In genomic region chr14:20412422-20412821, GRCh38 we compare ENCODE assay signal across 8 cellular contexts. TPM values are rescaled to one million over a fixed set of nuclear protein-coding genes. Genes with fewer than 3 reads are reported as not detected.
DNase-seq lines count a peak whose midpoint lies in the region; ATAC-seq and TF ChIP-seq lines count a peak whose summit lies in the region.

No MANE protein-coding gene starts in this region.

- H3K36me3 ChIP-seq in mucosa of descending colon (ENCODE audit: low read depth) = peaks cover 5% of the 10 kb centered on the region

- peaks cover 39% of the 10 kb centered on the region for H3K4me1 ChIP-seq in mucosa of descending colon (ENCODE audit: low read depth)

- ATAC-seq in GM21381 (IDR thresholded peaks at IDR 0.05; ENCODE audit: unreplicated experiment) (peak; percentile 58), mucosa of descending colon (peak; percentile 3)

- BruUV-seq in Calu3 (replicated peaks; lab: Mats Ljungman, UMichigan) = TSS peak; percentile 57

- no peaks in the 10 kb centered on the region for H3K27me3 Mint-ChIP-seq in Calu3 (ENCODE audit: unreplicated experiment)

- H3K36me3 Mint-ChIP-seq in Calu3 (ENCODE audit: insufficient read depth, unreplicated experiment) = peaks cover 23% of the 10 kb centered on the region

- H3K4me3 ChIP-seq in Jurkat, Clone E6-1 (ENCODE audit: low read length) = peak overlapping the region; percentile 85
- peak overlapping the region; percentile 75 for H3K4me3 ChIP-seq in mucosa of descending colon

- peak overlapping the region; percentile 76 for H3K4me3 Mint-ChIP-seq in Calu3 (ENCODE audit: low read depth, unreplicated experiment)

- H3K9me3 Mint-ChIP-seq in Calu3 (ENCODE audit: low read depth, unreplicated experiment) = no peaks in the 10 kb centered on the region

- CTCF ChIA-PET in Calu3 (lab: Charles Lee) = no interaction called here

- H3K27ac Mint-ChIP-seq in Calu3 (ENCODE audit: unreplicated experiment) = peak overlapping the region; percentile 83

- H3K9me3 ChIP-seq in mucosa of descending colon = no peaks in the 10 kb centered on the region

- TF ChIP-seq CTCF in Calu3 (IDR thresholded peaks at IDR 0.05; ENCODE audit: unreplicated experiment) (no peak), mucosa of descending colon (IDR thresholded peaks at IDR 0.05) (no peak)

- intact Hi-C loops in Calu3 (cut with micrococcal nuclease; ENCODE audit: unreplicated experiment) (no loop called here), mucosa of descending colon (cut with DNase I, micrococcal nuclease) (loop anchor here (2.0 to 5.0 kb wide), 3 partner anchors 42 to 270 kb away; partner anchors contain the start of genes APEX1 (in 1 of the 2), OSGEP (in 1 of the 2) and RNASE4 (in 1 of the 2))

- DNase-seq in Calu3 = no peak
- no peak for DNase-seq in Jurkat, Clone E6-1 (ENCODE audit: low read depth, low spot score)
- peak; percentile 8 for DNase-seq in cerebellar cortex (ENCODE audit: low spot score)
- DNase-seq in mucosa of descending colon = no peak
- no peak for DNase-seq in NCI-H187 treated with DMSO at 0.1 percent for 48 hours (lab: John Stamatoyannopoulos, UW)
- DNase-seq in ureter (ENCODE audit: low spot score) = no peak
- no peak for DNase-seq in AG08396 (ENCODE audit: low spot score)

- H3K4me1 Mint-ChIP-seq in Calu3 (ENCODE audit: low read depth, unreplicated experiment) = peaks cover 18% of the 10 kb centered on the region

RNA-seq across cellular contexts. Expression of gene TEP1, which starts 0.9 kb away (rescaled TPM):
- 30.4 and 32.5 TPM in 2 replicates for total RNA-seq in Calu3 (2022)
- 18.6 TPM for polyA plus RNA-seq in Jurkat, Clone E6-1 (2012; ENCODE audit: insufficient read depth, insufficient read length)
- total RNA-seq in mucosa of descending colon = 100 to 1,000 TPM in 1 of 3 donors, 10 to 100 TPM in 2; 68.7 to 121 (median 85.8) TPM
- 38.7 TPM for total RNA-seq in ureter

RNA-seq across cellular contexts. Expression of gene KLHL33, which starts 23.5 kb away (rescaled TPM):
- total RNA-seq in Calu3 (2022) = not detected in 2 replicates
- polyA plus RNA-seq in Jurkat, Clone E6-1 (2012; ENCODE audit: insufficient read depth, insufficient read length) = not detected
- under 1 TPM; 0.12 to 0.85 (median 0.27) TPM for total RNA-seq in mucosa of descending colon
- 0.26 TPM for total RNA-seq in ureter

RNA-seq across cellular contexts. Expression of gene OSGEP, which starts 42.2 kb away (rescaled TPM):
- 46.2 and 54.3 TPM in 2 replicates for total RNA-seq in Calu3 (2022)
- polyA plus RNA-seq in Jurkat, Clone E6-1 (2012; ENCODE audit: insufficient read depth, insufficient read length) = 87.3 TPM
- 10 to 100 TPM; 32.7 to 52.0 (median 35.9) TPM for total RNA-seq in mucosa of descending colon
- 39.7 TPM for total RNA-seq in ureter

RNA-seq across cellular contexts. Expression of gene APEX1, which starts 42.6 kb away (rescaled TPM):
- total RNA-seq in Calu3 (2022) = 205 TPM in 2 replicates
- polyA plus RNA-seq in Jurkat, Clone E6-1 (2012; ENCODE audit: insufficient read depth, insufficient read length) = 386 TPM
- 100 to 1,000 TPM in 1 of 3 donors, 10 to 100 TPM in 2; 83.9 to 115 (median 93.8) TPM for total RNA-seq in mucosa of descending colon
- total RNA-seq in ureter = 169 TPM

RNA-seq across cellular contexts. Expression of gene PIP4P1, which starts 48.8 kb away (rescaled TPM):
- total RNA-seq in Calu3 (2022) (27.0 and 33.8 TPM in 2 replicates), mucosa of descending colon (10 to 100 TPM; 40.6 to 48.4 (median 45.5) TPM), ureter (36.8 TPM)
- 39.4 TPM for polyA plus RNA-seq in Jurkat, Clone E6-1 (2012; ENCODE audit: insufficient read depth, insufficient read length)
